Comparison of ENCODE assay signal across 23 cellular contexts in the genomic region with DNA sequence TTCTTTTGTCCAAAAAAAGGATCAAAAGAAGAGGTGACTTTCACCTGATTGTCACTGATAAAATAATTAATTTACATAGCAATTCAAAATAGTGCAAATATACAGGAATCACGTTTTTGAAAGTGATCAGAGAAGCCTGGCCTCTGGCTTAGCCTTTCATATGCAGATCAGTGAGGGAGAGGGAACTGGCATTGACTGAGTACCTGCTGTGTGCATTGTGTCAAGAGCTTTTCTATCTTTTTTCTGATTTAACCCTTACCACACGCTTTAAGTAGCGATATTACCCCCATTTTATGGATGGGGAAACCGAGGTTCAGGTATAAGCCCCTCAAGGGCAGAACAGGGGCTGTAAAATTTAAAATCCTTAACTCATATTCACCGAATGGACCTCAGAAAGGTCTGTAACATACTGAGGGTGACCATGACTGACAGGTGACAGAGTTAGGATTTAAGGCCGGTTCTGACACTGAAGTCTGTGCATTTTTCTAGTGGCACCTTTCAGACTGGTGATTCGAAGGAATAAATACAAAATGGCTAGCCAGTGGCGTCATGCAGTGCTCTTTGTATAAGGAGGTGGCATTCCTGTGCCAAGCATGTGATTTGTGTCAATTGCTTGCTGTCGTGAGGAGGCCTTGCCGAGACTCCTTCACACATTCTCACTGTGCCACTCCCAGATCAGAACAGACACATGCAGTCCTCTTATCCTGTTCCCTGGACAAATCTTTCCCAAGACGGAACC.
DNase-seq lines count a peak whose midpoint lies in the region; ATAC-seq and TF ChIP-seq lines count a peak whose summit lies in the region.
"Had no signal": no experiment of that assay in that cellular context is flagged by ENCODE, and none has a peak within 500 bp of the region (broad histone marks: within the 10 kb centered on the region; RNA-seq: fewer than 3 reads in every experiment).

No MANE protein-coding gene starts in this region.

- H3K4me1 ChIP-seq in GM23338 (ENCODE audit: insufficient read depth) = peaks cover 36% of the 10 kb centered on the region
- peaks cover 32% of the 10 kb centered on the region for H3K4me1 ChIP-seq in HUES6 (ENCODE audit: control insufficient read depth, insufficient read depth, low read length)
- no peaks in the 10 kb centered on the region for H3K4me1 ChIP-seq in endodermal cell (ENCODE audit: control insufficient read depth, insufficient read depth, low read length)
- H3K4me1 ChIP-seq: SJCRH30 had no signal

- H3K9me2 ChIP-seq in GM23338 (ENCODE audit: insufficient read depth) = peaks cover 5% of the 10 kb centered on the region; the same call in 1 of the 2 replicates

- intact Hi-C loops in left colon (cut with DNase I, micrococcal nuclease) = no loop called here

- peak overlapping the region; percentile 18 for H3K4me3 ChIP-seq in GM23338
- peak overlapping the region; percentile 14 for H3K4me3 ChIP-seq in HUES6 (ENCODE audit: low read depth, low read length)
- no peak overlapping the region for H3K4me3 ChIP-seq in endodermal cell (ENCODE audit: low read length)
- H3K4me3 ChIP-seq: PC-9, SJCRH30 had no signal

- no peaks in the 10 kb centered on the region for H3K79me2 ChIP-seq in GM23338 (replicated peaks; ENCODE audit: insufficient read depth)

- H3K36me3 ChIP-seq in GM23338 (ENCODE audit: insufficient read depth) (no peaks in the 10 kb centered on the region), HUES6 (ENCODE audit: control insufficient read depth, insufficient read depth, low read length) (no peaks in the 10 kb centered on the region), endodermal cell (ENCODE audit: control insufficient read depth, insufficient read depth, low read length) (no peaks in the 10 kb centered on the region)
- H3K36me3 ChIP-seq: SJCRH30 had no signal

- no peaks in the 10 kb centered on the region for H4K20me1 ChIP-seq in GM23338 (replicated peaks; ENCODE audit: insufficient read depth)

- ATAC-seq in GM23338 (peak; percentile 90), left colon (peak; percentile 34), GM18868 (IDR thresholded peaks at IDR 0.05; ENCODE audit: unreplicated experiment) (no peak), GM18517 (IDR thresholded peaks at IDR 0.05; ENCODE audit: unreplicated experiment) (no peak)
- ATAC-seq: Right ventricle myocardium inferior, SK-N-SH treated with all-trans-retinoic acid at 6 μM for 48 hours had no signal

- peak overlapping the region; percentile 11 for H3K9ac ChIP-seq in HUES6 (ENCODE audit: low read length)
- no peak overlapping the region for H3K9ac ChIP-seq in endodermal cell (ENCODE audit: extremely low read depth, low read length, poor library complexity, severe bottlenecking)

- H3F3A ChIP-seq in GM23338 (replicated peaks; ENCODE audit: low read depth) = no peaks in the 10 kb centered on the region

- H3K27me3 Mint-ChIP-seq in GM23338 (ENCODE audit: insufficient read depth, low read depth, poor library complexity) = peaks cover 4% of the 10 kb centered on the region
- peaks cover 3% of the 10 kb centered on the region for H3K27me3 Mint-ChIP-seq in endodermal cell (ENCODE audit: insufficient read depth)
- H3K27me3 Mint-ChIP-seq: IgD-negative memory B cell had no signal

- H3K36me3 Mint-ChIP-seq in GM23338 (ENCODE audit: low read depth) = no peaks in the 10 kb centered on the region
- H3K36me3 Mint-ChIP-seq in endodermal cell (ENCODE audit: low read depth) = no peaks in the 10 kb centered on the region
- H3K36me3 Mint-ChIP-seq: IgD-negative memory B cell had no signal

- H3K4me1 Mint-ChIP-seq in GM23338 (peaks cover 45% of the 10 kb centered on the region), endodermal cell (peaks cover 12% of the 10 kb centered on the region)
- H3K4me1 Mint-ChIP-seq: IgD-negative memory B cell had no signal

- H3K9me3 ChIP-seq in HUES6 (ENCODE audit: control insufficient read depth, insufficient read depth, low read depth, low read length) = no peaks in the 10 kb centered on the region
- H3K9me3 ChIP-seq in endodermal cell (ENCODE audit: control insufficient read depth, low read length) = no peaks in the 10 kb centered on the region
- H3K9me3 ChIP-seq: SJCRH30 had no signal

- H3K9me3 Mint-ChIP-seq in GM23338 = no peaks in the 10 kb centered on the region
- H3K9me3 Mint-ChIP-seq in endodermal cell = no peaks in the 10 kb centered on the region
- H3K9me3 Mint-ChIP-seq: IgD-negative memory B cell had no signal

- H3K4me3 Mint-ChIP-seq in GM23338 = peak overlapping the region; percentile 28
- H3K4me3 Mint-ChIP-seq in endodermal cell = no peak overlapping the region
- H3K4me3 Mint-ChIP-seq: IgD-negative memory B cell had no signal

- H3K4me2 ChIP-seq in GM23338 = peak overlapping the region; percentile 65
- H3K4me2 ChIP-seq: PC-9 had no signal

- WGBS in endodermal cell (ENCODE audit: insufficient coverage in 1 of 2, insufficient read length in 1 of 2), 2 experiments = 38 to 42% methylated on average over 11 of the region's 11 CpGs

- no peak overlapping the region for H2AFZ ChIP-seq in GM23338
- H2AFZ ChIP-seq: PC-9 had no signal

- DNase-seq in GM23338 (ENCODE audit: low spot score) (peak; percentile 64), endodermal cell (peak; percentile 59), left colon (no peak), activated T-cell treated with anti-CD3 and anti-CD28 coated beads for 4 hours (no peak)
- DNase-seq in activated CD4-positive, alpha-beta T cell treated with anti-CD3 and anti-CD28 coated beads, Interleukin-2, amount 50 U/mL, for 48 hours = no peak
- DNase-seq: Calu3; DMS79 treated with DMSO at 0.1 percent for 48 hours; HCEC 1CT; NCI-H1092; NCI-H1436; NCI-H187; NCI-H2171 treated with DMSO at 0.1 percent for 48 hours; NCI-H524 treated with DMSO at 0.1 percent for 48 hours; NCI-H774; NK-92 treated with Interleukin-12 subunit alpha and Interleukin-12 subunit beta, amount 100 ng/mL, for 24 hours; SJCRH30 had no signal

- H3K27ac Mint-ChIP-seq in GM23338 = no peak overlapping the region
- no peak overlapping the region for H3K27ac Mint-ChIP-seq in endodermal cell
- H3K27ac Mint-ChIP-seq: IgD-negative memory B cell had no signal

- H3K27me3 ChIP-seq in GM23338 (ENCODE audit: insufficient read depth) (no peaks in the 10 kb centered on the region), HUES6 (ENCODE audit: control insufficient read depth, insufficient read depth, low read length) (no peaks in the 10 kb centered on the region), endodermal cell (ENCODE audit: control insufficient read depth, insufficient read depth, low read length, poor library complexity, severe bottlenecking) (no peaks in the 10 kb centered on the region)

- H3K27ac ChIP-seq in GM23338 (ENCODE audit: low read depth) = no peak overlapping the region
- no peak overlapping the region for H3K27ac ChIP-seq in HUES6 (ENCODE audit: low read depth, low read length)
- no peak overlapping the region for H3K27ac ChIP-seq in endodermal cell (ENCODE audit: low read depth, low read length)
- H3K27ac ChIP-seq: PC-9, SJCRH30 had no signal

- TF ChIP-seq CTCF in GM23338 (conservative IDR thresholded peaks at IDR 0.05; ENCODE audit: low read depth in 2 of 2) (no peak), endodermal cell (conservative IDR thresholded peaks at IDR 0.05) (no peak)

TF ChIP-seq in GM23338, 12 proteins besides CTCF, POLR2A, EP300 and RAD21:
- no peak for TF ChIP-seq ETS1 (IDR thresholded peaks at IDR 0.05)
- no peak for TF ChIP-seq ZNF114 (CRISPR knock-in tag; IDR thresholded peaks at IDR 0.05)
- TF ChIP-seq ZNF331 (CRISPR knock-in tag; IDR thresholded peaks at IDR 0.05; ENCODE audit: low read depth) = no peak
- TF ChIP-seq, protein P1, sequence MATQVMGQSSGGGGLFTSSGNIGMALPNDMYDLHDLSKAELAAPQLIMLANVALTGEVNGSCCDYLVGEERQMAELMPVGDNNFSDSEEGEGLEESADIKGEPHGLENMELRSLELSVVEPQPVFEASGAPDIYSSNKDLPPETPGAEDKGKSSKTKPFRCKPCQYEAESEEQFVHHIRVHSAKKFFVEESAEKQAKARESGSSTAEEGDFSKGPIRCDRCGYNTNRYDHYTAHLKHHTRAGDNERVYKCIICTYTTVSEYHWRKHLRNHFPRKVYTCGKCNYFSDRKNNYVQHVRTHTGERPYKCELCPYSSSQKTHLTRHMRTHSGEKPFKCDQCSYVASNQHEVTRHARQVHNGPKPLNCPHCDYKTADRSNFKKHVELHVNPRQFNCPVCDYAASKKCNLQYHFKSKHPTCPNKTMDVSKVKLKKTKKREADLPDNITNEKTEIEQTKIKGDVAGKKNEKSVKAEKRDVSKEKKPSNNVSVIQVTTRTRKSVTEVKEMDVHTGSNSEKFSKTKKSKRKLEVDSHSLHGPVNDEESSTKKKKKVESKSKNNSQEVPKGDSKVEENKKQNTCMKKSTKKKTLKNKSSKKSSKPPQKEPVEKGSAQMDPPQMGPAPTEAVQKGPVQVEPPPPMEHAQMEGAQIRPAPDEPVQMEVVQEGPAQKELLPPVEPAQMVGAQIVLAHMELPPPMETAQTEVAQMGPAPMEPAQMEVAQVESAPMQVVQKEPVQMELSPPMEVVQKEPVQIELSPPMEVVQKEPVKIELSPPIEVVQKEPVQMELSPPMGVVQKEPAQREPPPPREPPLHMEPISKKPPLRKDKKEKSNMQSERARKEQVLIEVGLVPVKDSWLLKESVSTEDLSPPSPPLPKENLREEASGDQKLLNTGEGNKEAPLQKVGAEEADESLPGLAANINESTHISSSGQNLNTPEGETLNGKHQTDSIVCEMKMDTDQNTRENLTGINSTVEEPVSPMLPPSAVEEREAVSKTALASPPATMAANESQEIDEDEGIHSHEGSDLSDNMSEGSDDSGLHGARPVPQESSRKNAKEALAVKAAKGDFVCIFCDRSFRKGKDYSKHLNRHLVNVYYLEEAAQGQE (IDR thresholded peaks at IDR 0.05; ENCODE audit: unreplicated experiment) = no peak
- 0 out of 2 replicates have a peak, but pooled peaks have one; percentile 7 for TF ChIP-seq CREB1 (CRISPR knock-in tag; IDR thresholded peaks at IDR 0.05; ENCODE audit: low read depth)
- peak; percentile 38; the same call in 1 of the 2 replicates for TF ChIP-seq NANOG (IDR thresholded peaks at IDR 0.05; ENCODE audit: borderline replicate concordance)
- TF ChIP-seq EZH2 (IDR thresholded peaks at IDR 0.05; ENCODE audit: low read depth, unreplicated experiment) = no peak

Comparison
In these comparisons a context has a peak if more than half of its experiments do, and no peak if none do; other contexts are left out.
1. ATAC-seq: peak in GM23338 (single experiment) and left colon (single experiment); none in GM18868 (single experiment) and GM18517 (single experiment).
2. DNase-seq: peak in GM23338 (single experiment) and endodermal cell (single experiment); none in left colon (0 of 2), activated T-cell treated with anti-CD3 and anti-CD28 coated beads for 4 hours (single experiment) and activated CD4-positive, alpha-beta T cell treated with anti-CD3 and anti-CD28 coated beads, Interleukin-2, amount 50 U/mL, for 48 hours (0 of 2).